ENCODE assay signal across 8 cellular contexts in genomic region chr12:130916251-130916911, GRCh38. TPM values are rescaled to one million over a fixed set of nuclear protein-coding genes. Genes with fewer than 3 reads are reported as not detected.
DNase-seq lines count a peak whose midpoint lies in the region; ATAC-seq and TF ChIP-seq lines count a peak whose summit lies in the region.

No MANE protein-coding gene starts in this region.

- H3K4me3 ChIP-seq in upper lobe of left lung = peak overlapping the region in 3 of 4 donors; percentile 20 to 38 (median 33)

- CTCF ChIA-PET in activated CD4-positive, alpha-beta T cell treated with anti-CD3 and anti-CD28 coated beads for 36 hours (lab: Charles Lee) = interaction anchor here (0.5 to 1.5 kb wide), 5 partner anchors 12 to 1702 kb away, joined by 3 to 5 read pairs (median 3); partner anchors contain the start of gene P2RX2

- H3K9me3 ChIP-seq in upper lobe of left lung = peaks cover 0 to 2% (median 0%) of the 10 kb centered on the region in 4 donors

- peak; percentile 73 for ATAC-seq in activated CD4-positive, alpha-beta T cell treated with anti-CD3 and anti-CD28 coated beads for 36 hours
- ATAC-seq in memory B cell (ENCODE audit: low read depth) (peak; percentile 32), upper lobe of left lung (ENCODE audit: low FRiP score in 2 of 2) (peak; percentile 83 to 88), HG03565 (IDR thresholded peaks at IDR 0.05; ENCODE audit: unreplicated experiment) (no peak)

- POLR2A ChIA-PET in activated CD4-positive, alpha-beta T cell treated with anti-CD3 and anti-CD28 coated beads for 36 hours (lab: Charles Lee) = no interaction called here

- no peak for TF ChIP-seq POLR2A in upper lobe of left lung (IDR thresholded peaks at IDR 0.05)

- peaks cover 7 to 20% (median 14%) of the 10 kb centered on the region in 4 donors for H3K4me1 ChIP-seq in upper lobe of left lung

- no peak for TF ChIP-seq EP300 in upper lobe of left lung (IDR thresholded peaks at IDR 0.05)

- H3K27me3 Mint-ChIP-seq in activated CD4-positive, alpha-beta T cell treated with anti-CD3 and anti-CD28 coated beads for 36 hours = peaks cover 48% of the 10 kb centered on the region
- H3K27me3 Mint-ChIP-seq in endothelial cell (ENCODE audit: unreplicated experiment) = peaks cover 3% of the 10 kb centered on the region
- H3K27me3 Mint-ChIP-seq in memory B cell = peaks cover 19% of the 10 kb centered on the region

- TF ChIP-seq CTCF in endothelial cell (IDR thresholded peaks at IDR 0.05; ENCODE audit: unreplicated experiment) (peak; percentile 79), upper lobe of left lung (IDR thresholded peaks at IDR 0.05) (peak; percentile 79 to 97 (median 92))

- no peaks in the 10 kb centered on the region for H3K27me3 ChIP-seq in upper lobe of left lung

- WGBS in upper lobe of left lung, 2 donors = 22 to 24% methylated on average over 36 of the region's 36 CpGs

- no peak overlapping the region for H3K27ac Mint-ChIP-seq in activated CD4-positive, alpha-beta T cell treated with anti-CD3 and anti-CD28 coated beads for 36 hours
- H3K27ac Mint-ChIP-seq in endothelial cell (ENCODE audit: unreplicated experiment) = no peak overlapping the region
- H3K27ac Mint-ChIP-seq in memory B cell = no peak overlapping the region

- H3K27ac ChIP-seq in upper lobe of left lung = no peak overlapping the region

- no peaks in the 10 kb centered on the region for H3K36me3 ChIP-seq in upper lobe of left lung

- H3K4me3 Mint-ChIP-seq in activated CD4-positive, alpha-beta T cell treated with anti-CD3 and anti-CD28 coated beads for 36 hours = no peak overlapping the region
- no peak overlapping the region for H3K4me3 Mint-ChIP-seq in endothelial cell (ENCODE audit: unreplicated experiment)
- H3K4me3 Mint-ChIP-seq in memory B cell = no peak overlapping the region

- DNase-seq in activated CD4-positive, alpha-beta T cell treated with anti-CD3 and anti-CD28 coated beads for 36 hours = peak; percentile 58
- no peak for DNase-seq in activated CD4-positive, alpha-beta T cell treated with anti-CD3 and anti-CD28 coated beads for 4 hours
- DNase-seq in KG1 (lab: John Stamatoyannopoulos, UW) (peak; percentile 48), OCI-M1 (lab: John Stamatoyannopoulos, UW) (peak; percentile 61), endothelial cell (ENCODE audit: low spot score) (peak; percentile 62), memory B cell (ENCODE audit: low spot score in 2 of 2) (peak in 1 of 2 donors; percentile 35), upper lobe of left lung (peak; percentile 60 to 62)

- H3K36me3 Mint-ChIP-seq in activated CD4-positive, alpha-beta T cell treated with anti-CD3 and anti-CD28 coated beads for 36 hours (ENCODE audit: low read depth) = no peaks in the 10 kb centered on the region
- H3K36me3 Mint-ChIP-seq in endothelial cell (ENCODE audit: low read depth, unreplicated experiment) (no peaks in the 10 kb centered on the region), memory B cell (no peaks in the 10 kb centered on the region)

- intact Hi-C loops in activated CD4-positive, alpha-beta T cell treated with anti-CD3 and anti-CD28 coated beads for 36 hours (cut with DNase I, micrococcal nuclease) = loop anchor here (1.0 to 10.0 kb wide), 3 partner anchors 216 to 536 kb away; no protein-coding TSS in a partner anchor

- no peaks in the 10 kb centered on the region for H3K4me1 Mint-ChIP-seq in activated CD4-positive, alpha-beta T cell treated with anti-CD3 and anti-CD28 coated beads for 36 hours
- no peaks in the 10 kb centered on the region for H3K4me1 Mint-ChIP-seq in endothelial cell (ENCODE audit: unreplicated experiment)
- no peaks in the 10 kb centered on the region for H3K4me1 Mint-ChIP-seq in memory B cell

- peaks cover 10% of the 10 kb centered on the region for H3K9me3 Mint-ChIP-seq in activated CD4-positive, alpha-beta T cell treated with anti-CD3 and anti-CD28 coated beads for 36 hours (ENCODE audit: low read depth)
- no peaks in the 10 kb centered on the region for H3K9me3 Mint-ChIP-seq in endothelial cell (ENCODE audit: unreplicated experiment)
- peaks cover 8% of the 10 kb centered on the region for H3K9me3 Mint-ChIP-seq in memory B cell

RNA-seq across cellular contexts. Expression of gene ADGRD1, which starts 37.3 kb away (rescaled TPM):
- 1 to 10 TPM; 1.8 to 2.3 TPM for total RNA-seq in activated CD4-positive, alpha-beta T cell treated with anti-CD3 and anti-CD28 coated beads for 36 hours
- total RNA-seq in endothelial cell (ENCODE audit: unreplicated experiment) (1.7 TPM), upper lobe of left lung (100 to 1,000 TPM in 2 of 6 donors, 10 to 100 TPM in 4; 84.2 to 124 (median 94.7) TPM)

RNA-seq across cellular contexts. Expression of gene RAN, which starts 44.5 kb away (rescaled TPM):
- total RNA-seq in activated CD4-positive, alpha-beta T cell treated with anti-CD3 and anti-CD28 coated beads for 36 hours = 1,000 to 10,000 TPM; 1,919 to 2,242 TPM
- 685 TPM for total RNA-seq in endothelial cell (ENCODE audit: unreplicated experiment)
- 100 to 1,000 TPM in 5 of 6 donors, 10 to 100 TPM in 1; 75.4 to 406 (median 188) TPM for total RNA-seq in upper lobe of left lung

Comparison
In these comparisons a context has a peak if more than half of its experiments do, and no peak if none do; other contexts are left out.
1. DNase-seq: peak in activated CD4-positive, alpha-beta T cell treated with anti-CD3 and anti-CD28 coated beads for 36 hours (single experiment), KG1 (single experiment), OCI-M1 (single experiment), endothelial cell (single experiment) and upper lobe of left lung (2 of 2); none in activated CD4-positive, alpha-beta T cell treated with anti-CD3 and anti-CD28 coated beads for 4 hours (0 of 2).
2. RNA of gene ADGRD1, which starts 37.3 kb away (total RNA-seq): 84.2 to 124 TPM in upper lobe of left lung; 1.8 to 2.3 TPM in activated CD4-positive, alpha-beta T cell treated with anti-CD3 and anti-CD28 coated beads for 36 hours and 1.7 TPM in endothelial cell (single experiment); every median in the first group is over 10 times any median in the second.